ENCODE assay signal across 1 cellular context in the genomic region with DNA sequence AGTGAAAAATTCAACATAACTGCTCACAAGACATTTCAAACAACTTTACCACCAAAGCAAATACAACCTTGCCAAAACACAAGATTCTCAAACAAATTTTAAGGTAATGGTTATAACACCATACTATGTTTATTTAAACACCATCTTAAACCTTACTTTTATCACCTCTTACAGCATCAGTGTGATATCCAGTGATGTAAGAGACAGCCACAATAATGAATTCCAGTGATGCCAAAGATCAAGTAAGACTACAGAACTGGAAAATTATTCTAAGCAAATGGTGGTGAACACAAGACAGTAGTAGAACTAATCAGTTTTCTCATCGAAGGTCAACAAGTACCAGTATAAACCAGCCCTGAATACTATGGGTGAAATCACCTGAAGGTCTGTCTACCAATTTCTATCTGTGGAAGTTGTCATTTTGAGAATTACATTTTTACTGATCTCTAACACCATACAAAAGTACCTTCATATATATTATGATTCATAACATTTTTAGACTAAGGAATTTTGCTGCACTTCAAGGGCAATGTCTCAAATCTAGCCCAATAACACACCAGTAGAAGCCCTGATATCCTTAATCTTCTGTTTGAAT.
TF ChIP-seq lines count a peak whose summit lies in the region.

No MANE protein-coding gene starts in this region.

TF ChIP-seq in IMR-90, 13 proteins besides CTCF, POLR2A, EP300 and RAD21 (continued from another document):
- no peak for TF ChIP-seq NFE2L2 (IDR thresholded peaks at IDR 0.05; ENCODE audit: low read depth, low read length)
- TF ChIP-seq CHD1 (IDR thresholded peaks at IDR 0.05; ENCODE audit: low read depth, low read length): no peak
- no peak for TF ChIP-seq MAFK (IDR thresholded peaks at IDR 0.05; ENCODE audit: low read depth, low read length)
- TF ChIP-seq, protein P1, sequence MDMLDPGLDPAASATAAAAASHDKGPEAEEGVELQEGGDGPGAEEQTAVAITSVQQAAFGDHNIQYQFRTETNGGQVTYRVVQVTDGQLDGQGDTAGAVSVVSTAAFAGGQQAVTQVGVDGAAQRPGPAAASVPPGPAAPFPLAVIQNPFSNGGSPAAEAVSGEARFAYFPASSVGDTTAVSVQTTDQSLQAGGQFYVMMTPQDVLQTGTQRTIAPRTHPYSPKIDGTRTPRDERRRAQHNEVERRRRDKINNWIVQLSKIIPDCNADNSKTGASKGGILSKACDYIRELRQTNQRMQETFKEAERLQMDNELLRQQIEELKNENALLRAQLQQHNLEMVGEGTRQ (IDR thresholded peaks at IDR 0.05; ENCODE audit: low read depth, low read length): no peak
- TF ChIP-seq CEBPB (IDR thresholded peaks at IDR 0.05; ENCODE audit: low read depth, low read length): no peak
- TF ChIP-seq, protein P2, sequence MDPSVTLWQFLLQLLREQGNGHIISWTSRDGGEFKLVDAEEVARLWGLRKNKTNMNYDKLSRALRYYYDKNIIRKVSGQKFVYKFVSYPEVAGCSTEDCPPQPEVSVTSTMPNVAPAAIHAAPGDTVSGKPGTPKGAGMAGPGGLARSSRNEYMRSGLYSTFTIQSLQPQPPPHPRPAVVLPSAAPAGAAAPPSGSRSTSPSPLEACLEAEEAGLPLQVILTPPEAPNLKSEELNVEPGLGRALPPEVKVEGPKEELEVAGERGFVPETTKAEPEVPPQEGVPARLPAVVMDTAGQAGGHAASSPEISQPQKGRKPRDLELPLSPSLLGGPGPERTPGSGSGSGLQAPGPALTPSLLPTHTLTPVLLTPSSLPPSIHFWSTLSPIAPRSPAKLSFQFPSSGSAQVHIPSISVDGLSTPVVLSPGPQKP (IDR thresholded peaks at IDR 0.05; ENCODE audit: borderline replicate concordance, low read depth, low read length): no peak
- no peak for TF ChIP-seq MXI1 (IDR thresholded peaks at IDR 0.05; ENCODE audit: borderline replicate concordance, low read depth, low read length)
- no peak for TF ChIP-seq MAZ (IDR thresholded peaks at IDR 0.05; ENCODE audit: borderline replicate concordance, low read depth, low read length)
- no peak for TF ChIP-seq RFX5 (IDR thresholded peaks at IDR 0.05; ENCODE audit: low read depth, low read length)
